Comparison of ENCODE assay signal across 12 cellular contexts in genomic region chr19:15456871-15457700, GRCh38. TPM values are rescaled to one million over a fixed set of nuclear protein-coding genes. Genes with fewer than 3 reads are reported as not detected.
DNase-seq lines count a peak whose midpoint lies in the region; ATAC-seq lines count a peak whose summit lies in the region.
"Had no signal": no experiment of that assay in that cellular context is flagged by ENCODE, and none has a peak within 500 bp of the region (broad histone marks: within the 10 kb centered on the region; RNA-seq: fewer than 3 reads in every experiment).

No MANE protein-coding gene starts in this region.

- no peak overlapping the region for H3K27ac Mint-ChIP-seq in activated CD4-positive, alpha-beta memory T cell treated with anti-CD3 and anti-CD28 coated beads for 36 hours
- no peak overlapping the region for H3K27ac Mint-ChIP-seq in activated CD4-positive, alpha-beta memory T cell treated with anti-CD3 and anti-CD28 coated beads, Interleukin-2, amount 10 ng/mL, durations not matched to agents 7 days and 5 days

- WGBS in iPS DF 6.9 (ENCODE audit: insufficient coverage, insufficient read length), result no CpG with 5 or more reads among the region's 86 CpGs

- peaks cover 3% of the 10 kb centered on the region; the same call in 1 of the 2 replicates for H3K4me1 ChIP-seq in iPS DF 6.9 (ENCODE audit: control insufficient read depth, insufficient read depth, low read length)

- intact Hi-C loops in activated CD4-positive, alpha-beta memory T cell treated with anti-CD3 and anti-CD28 coated beads for 36 hours (cut with micrococcal nuclease), result no loop called here

- no peaks in the 10 kb centered on the region for H3K9me3 ChIP-seq in iPS DF 6.9 (ENCODE audit: control insufficient read depth, insufficient read depth, low read length)
- H3K9me3 ChIP-seq: heart left ventricle, Peyer's patch had no signal

- peak overlapping the region; percentile 29; the same call in 1 of the 2 replicates for H3K4me3 ChIP-seq in iPS DF 6.9 (ENCODE audit: low read length)

- peak; percentile 38 for DNase-seq in activated CD4-positive, alpha-beta memory T cell treated with anti-CD3 and anti-CD28 coated beads for 36 hours
- no peak for DNase-seq in activated CD4-positive, alpha-beta memory T cell treated with anti-CD3 and anti-CD28 coated beads, Interleukin-2, amount 10 ng/mL, durations not matched to agents 7 days and 5 days
- DNase-seq in NCI-H748 treated with DMSO at 0.1 percent for 48 hours (lab: John Stamatoyannopoulos, UW) (peak; percentile 74), iPS DF 6.9 (ENCODE audit: low read depth, low spot score) (peak; percentile 82), C1 segment of cervical spinal cord (lab: John Stamatoyannopoulos, UW) (no peak), NCI-H1092 treated with DMSO at 0.1 percent for 48 hours (lab: John Stamatoyannopoulos, UW) (no peak)
- no peak for DNase-seq in stimulated activated naive CD8-positive, alpha-beta T cell treated with anti-CD3 and anti-CD28 coated beads, Interleukin-15, Interleukin-2, amounts not matched to agents 100 U/mL and 50 U/mL, for 24 hours
- DNase-seq in stimulated activated CD4-positive, alpha-beta T cell treated with anti-CD3 and anti-CD28 coated beads, Interleukin-12 subunit alpha, Interleukin-12 subunit beta, amount 100 ng/mL, for 4 hours, result no peak
- DNase-seq: heart left ventricle had no signal

- POLR2A ChIA-PET in activated CD4-positive, alpha-beta memory T cell treated with anti-CD3 and anti-CD28 coated beads for 36 hours (lab: Charles Lee), result interaction anchor here (2.6 kb wide), 1 partner anchor 10 kb away, joined by 8 read pairs; no protein-coding TSS in a partner anchor
- POLR2A ChIA-PET in activated CD4-positive, alpha-beta memory T cell treated with anti-CD3 and anti-CD28 coated beads, Interleukin-2, amount 10 ng/mL, durations not matched to agents 7 days and 5 days (lab: Charles Lee), result interaction anchor here (1.1 to 12.2 kb wide), 6 partner anchors 9 to 98 kb away, joined by 3 to 124 read pairs (median 7); partner anchors contain the start of genes AKAP8, AKAP8L and RASAL3

- ATAC-seq in stimulated activated naive CD8-positive, alpha-beta T cell treated with anti-CD3 and anti-CD28 coated beads, Interleukin-15, Interleukin-2, amounts not matched to agents 100 U/mL and 50 U/mL, for 24 hours, result peak; percentile 36
- ATAC-seq: heart left ventricle had no signal

- no peak overlapping the region for H3K4me3 Mint-ChIP-seq in activated CD4-positive, alpha-beta memory T cell treated with anti-CD3 and anti-CD28 coated beads for 36 hours
- no peak overlapping the region for H3K4me3 Mint-ChIP-seq in activated CD4-positive, alpha-beta memory T cell treated with anti-CD3 and anti-CD28 coated beads, Interleukin-2, amount 10 ng/mL, durations not matched to agents 7 days and 5 days

- no peaks in the 10 kb centered on the region for H3K36me3 ChIP-seq in iPS DF 6.9 (ENCODE audit: control insufficient read depth, insufficient read depth, low read length)
- H3K36me3 ChIP-seq: Peyer's patch had no signal

- H3K27me3 Mint-ChIP-seq in activated CD4-positive, alpha-beta memory T cell treated with anti-CD3 and anti-CD28 coated beads for 36 hours, result no peaks in the 10 kb centered on the region
- no peaks in the 10 kb centered on the region for H3K27me3 Mint-ChIP-seq in activated CD4-positive, alpha-beta memory T cell treated with anti-CD3 and anti-CD28 coated beads, Interleukin-2, amount 10 ng/mL, durations not matched to agents 7 days and 5 days

- H3K4me1 Mint-ChIP-seq in activated CD4-positive, alpha-beta memory T cell treated with anti-CD3 and anti-CD28 coated beads for 36 hours (ENCODE audit: low read depth), result peaks cover 12% of the 10 kb centered on the region
- peaks cover 27% of the 10 kb centered on the region for H3K4me1 Mint-ChIP-seq in activated CD4-positive, alpha-beta memory T cell treated with anti-CD3 and anti-CD28 coated beads, Interleukin-2, amount 10 ng/mL, durations not matched to agents 7 days and 5 days

- CTCF ChIA-PET in activated CD4-positive, alpha-beta memory T cell treated with anti-CD3 and anti-CD28 coated beads for 36 hours (lab: Charles Lee), result interaction anchor here (0.9 to 1.2 kb wide), 4 partner anchors 21 to 99 kb away, joined by 3 to 5 read pairs (median 3); partner anchors contain the start of gene AKAP8L
- CTCF ChIA-PET in activated CD4-positive, alpha-beta memory T cell treated with anti-CD3 and anti-CD28 coated beads, Interleukin-2, amount 10 ng/mL, durations not matched to agents 7 days and 5 days (lab: Charles Lee), result interaction anchor here (3.5 kb wide), 1 partner anchor 37 kb away, joined by 17 read pairs; no protein-coding TSS in a partner anchor

- no peak overlapping the region for H3K27ac ChIP-seq in iPS DF 6.9 (ENCODE audit: low read length)
- H3K27ac ChIP-seq: heart left ventricle, Peyer's patch had no signal

- H3K27me3 ChIP-seq in iPS DF 6.9 (ENCODE audit: control insufficient read depth, insufficient read depth, low read length), result peaks cover 12% of the 10 kb centered on the region

- H3K9me3 Mint-ChIP-seq in activated CD4-positive, alpha-beta memory T cell treated with anti-CD3 and anti-CD28 coated beads for 36 hours, result no peaks in the 10 kb centered on the region
- no peaks in the 10 kb centered on the region for H3K9me3 Mint-ChIP-seq in activated CD4-positive, alpha-beta memory T cell treated with anti-CD3 and anti-CD28 coated beads, Interleukin-2, amount 10 ng/mL, durations not matched to agents 7 days and 5 days

- H3K36me3 Mint-ChIP-seq in activated CD4-positive, alpha-beta memory T cell treated with anti-CD3 and anti-CD28 coated beads for 36 hours, result peaks cover 60% of the 10 kb centered on the region
- H3K36me3 Mint-ChIP-seq in activated CD4-positive, alpha-beta memory T cell treated with anti-CD3 and anti-CD28 coated beads, Interleukin-2, amount 10 ng/mL, durations not matched to agents 7 days and 5 days (ENCODE audit: low read depth), result peaks cover 76% of the 10 kb centered on the region

RNA-seq across cellular contexts. Expression of gene RASAL3, which starts 7.3 kb away (rescaled TPM):
- total RNA-seq in activated CD4-positive, alpha-beta memory T cell treated with anti-CD3 and anti-CD28 coated beads for 36 hours, result 100 to 1,000 TPM; 125 to 130 TPM
- 100 to 1,000 TPM; 174 to 179 TPM for total RNA-seq in activated CD4-positive, alpha-beta memory T cell treated with anti-CD3 and anti-CD28 coated beads, Interleukin-2, amount 10 ng/mL, durations not matched to agents 7 days and 5 days
- total RNA-seq: HT1080 had no signal

RNA-seq across cellular contexts. Expression of gene WIZ, which starts 7.3 kb away (rescaled TPM):
- total RNA-seq in activated CD4-positive, alpha-beta memory T cell treated with anti-CD3 and anti-CD28 coated beads for 36 hours, result 10 to 100 TPM; 18.2 to 21.4 TPM
- total RNA-seq in activated CD4-positive, alpha-beta memory T cell treated with anti-CD3 and anti-CD28 coated beads, Interleukin-2, amount 10 ng/mL, durations not matched to agents 7 days and 5 days, result 10 to 100 TPM; 25.3 to 25.4 TPM

RNA-seq across cellular contexts. Expression of gene PGLYRP2, which starts 22.2 kb away (rescaled TPM):
- total RNA-seq in activated CD4-positive, alpha-beta memory T cell treated with anti-CD3 and anti-CD28 coated beads for 36 hours, result under 1 TPM in 1 of 2 experiments, not detected in 1; 0.24 TPM
- total RNA-seq in activated CD4-positive, alpha-beta memory T cell treated with anti-CD3 and anti-CD28 coated beads, Interleukin-2, amount 10 ng/mL, durations not matched to agents 7 days and 5 days, result under 1 TPM; 0.08 to 0.10 TPM
- total RNA-seq: cardiac septum, heart left ventricle, HT1080, Peyer's patch had no signal

RNA-seq across cellular contexts. Expression of gene AKAP8L, which starts 38.3 kb away (rescaled TPM):
- 100 to 1,000 TPM in 1 of 2 experiments, 10 to 100 TPM in 1; 94.2 to 100 TPM for total RNA-seq in activated CD4-positive, alpha-beta memory T cell treated with anti-CD3 and anti-CD28 coated beads for 36 hours
- 10 to 100 TPM; 96.3 to 98.2 TPM for total RNA-seq in activated CD4-positive, alpha-beta memory T cell treated with anti-CD3 and anti-CD28 coated beads, Interleukin-2, amount 10 ng/mL, durations not matched to agents 7 days and 5 days

RNA-seq across cellular contexts. Expression of gene CYP4F22, which starts 51.2 kb away (rescaled TPM):
- under 1 TPM; 0.50 to 0.56 TPM for total RNA-seq in activated CD4-positive, alpha-beta memory T cell treated with anti-CD3 and anti-CD28 coated beads for 36 hours
- total RNA-seq in activated CD4-positive, alpha-beta memory T cell treated with anti-CD3 and anti-CD28 coated beads, Interleukin-2, amount 10 ng/mL, durations not matched to agents 7 days and 5 days, result 1 to 10 TPM; 1.4 TPM
- total RNA-seq: cardiac septum, HT1080, Peyer's patch had no signal

Comparison
In these comparisons a context has a peak if more than half of its experiments do, and no peak if none do; other contexts are left out.
1. DNase-seq: peak in activated CD4-positive, alpha-beta memory T cell treated with anti-CD3 and anti-CD28 coated beads for 36 hours (single experiment), NCI-H748 treated with DMSO at 0.1 percent for 48 hours (single experiment) and iPS DF 6.9 (single experiment); none in activated CD4-positive, alpha-beta memory T cell treated with anti-CD3 and anti-CD28 coated beads, Interleukin-2, amount 10 ng/mL, durations not matched to agents 7 days and 5 days (single experiment), stimulated activated naive CD8-positive, alpha-beta T cell treated with anti-CD3 and anti-CD28 coated beads, Interleukin-15, Interleukin-2, amounts not matched to agents 100 U/mL and 50 U/mL, for 24 hours (single experiment), C1 segment of cervical spinal cord (0 of 14), stimulated activated CD4-positive, alpha-beta T cell treated with anti-CD3 and anti-CD28 coated beads, Interleukin-12 subunit alpha, Interleukin-12 subunit beta, amount 100 ng/mL, for 4 hours (single experiment) and NCI-H1092 treated with DMSO at 0.1 percent for 48 hours (single experiment).